In the genomic region with DNA sequence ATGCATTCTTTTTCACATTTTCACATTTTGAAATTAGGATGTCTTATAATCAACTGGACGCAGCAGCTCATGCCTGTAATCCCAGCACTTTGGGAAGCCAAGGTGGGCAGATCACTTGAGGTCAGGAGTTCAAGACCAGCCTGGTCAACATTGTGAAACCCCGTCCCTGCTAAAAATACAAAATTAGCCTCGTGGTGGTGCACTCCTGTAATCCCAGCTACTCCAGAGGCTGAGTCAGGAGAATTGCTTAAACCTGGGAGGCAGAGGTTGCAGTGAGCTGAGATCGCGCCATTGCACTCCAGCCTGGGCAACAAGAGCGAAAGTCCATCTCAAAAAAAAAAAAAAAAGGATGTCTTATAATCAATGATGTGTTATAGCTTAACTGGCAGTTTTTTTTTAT, we compare ENCODE assay signal across 7 cellular contexts.
DNase-seq lines count a peak whose midpoint lies in the region; ATAC-seq, FAIRE-seq and TF ChIP-seq lines count a peak whose summit lies in the region.
"Not testable (repeated sequence)": the region's sequence is repeated elsewhere in the genome, so short reads cannot be mapped to it uniquely, and the experiment has no call there.

No MANE protein-coding gene starts in this region.

- not testable (repeated sequence) for FAIRE-seq in A549 (lab: Jason Lieb, UNC)

- not testable (repeated sequence) for BruUV-seq in Panc1 (replicated peaks; lab: Mats Ljungman, UMichigan)

- not testable (repeated sequence) for TF ChIP-seq POLR2A in A549 (IDR thresholded peaks at IDR 0.05; ENCODE audit: low read length); right lobe of liver (IDR thresholded peaks at IDR 0.05)

- peak in 1 of 2 experiments; percentile 68 for DNase-seq in A549 (ENCODE audit: low read depth in 1 of 2, low spot score in 1 of 2)
- DNase-seq in MV-4-11 (lab: John Stamatoyannopoulos, UW), result peak; percentile 31
- not testable (repeated sequence) for DNase-seq in Panc1 (ENCODE audit: low read depth, low spot score)
- DNase-seq in amniotic epithelial cell (ENCODE audit: low read depth), result peak; percentile 62
- DNase-seq in left lobe of liver (ENCODE audit: low spot score), result peak; percentile 61
- DNase-seq in right lobe of liver, result peak in 1 of 3 donors; percentile 55

- POLR2A ChIA-PET in A549 (lab: Yijun Ruan, JAX), result interaction anchor here (0.7 kb wide), 1 partner anchor 93 kb away, joined by 3 read pairs; a partner anchor contains a TSS
- POLR2A ChIA-PET in Panc1 (lab: Charles Lee), result interaction anchor here (0.6 kb wide), 1 partner anchor 217 kb away, joined by 5 read pairs; no protein-coding TSS in a partner anchor

- in situ Hi-C loops in Panc1 (cut with HindIII; ENCODE audit: low pct_unique_long_range_greater_than_20kb, low sequenced_read_pairs), result not testable (repeated sequence)

- CTCF ChIA-PET in A549 (lab: Yijun Ruan, JAX), result interaction anchor here (0.6 to 1.8 kb wide), 9 partner anchors 11 to 234 kb away, joined by 3 to 5 read pairs (median 3); no protein-coding TSS in a partner anchor
- CTCF ChIA-PET in Panc1 (lab: Charles Lee), result not testable (repeated sequence)

- intact Hi-C loops in Panc1 (cut with micrococcal nuclease; ENCODE audit: unreplicated experiment); right lobe of liver (cut with DNase I): not testable (repeated sequence)

- H3K4me3 ChIP-seq in A549; Panc1 (ENCODE audit: low read depth in 2 of 2, low read length in 2 of 2); right lobe of liver: not testable (repeated sequence)

- H3K36me3 ChIP-seq in Panc1 (ENCODE audit: control insufficient read depth, insufficient read depth, low read length); right lobe of liver: not testable (repeated sequence)

- peak; percentile 14; the same call in 1 of the 3 replicates for TF ChIP-seq CTCF in A549 (IDR thresholded peaks at IDR 0.05)
- not testable (repeated sequence) for TF ChIP-seq CTCF in Panc1 (IDR thresholded peaks at IDR 0.05)
- peak in 1 of 4 donors; percentile 5 for TF ChIP-seq CTCF in right lobe of liver (IDR thresholded peaks at IDR 0.05)

- not testable (repeated sequence) for TF ChIP-seq EP300 in A549 (IDR thresholded peaks at IDR 0.05)

- TF ChIP-seq RAD21 in A549 (conservative IDR thresholded peaks at IDR 0.05 in 1 of 2, IDR thresholded peaks at IDR 0.05 in 1 of 2), result 0 out of 5 replicates have a peak, but pooled peaks of 1 of the 2 experiments have one; percentile 22

- H3K4me2 ChIP-seq in A549, result peak overlapping the region; percentile 82

- not testable (repeated sequence) for H3K9me3 ChIP-seq in A549; Panc1 (ENCODE audit: control insufficient read depth, insufficient read depth, low read depth, low read length); right lobe of liver

- H3K4me1 ChIP-seq in A549, result peaks cover 95% of the 10 kb centered on the region
- H3K4me1 ChIP-seq in Panc1 (ENCODE audit: control insufficient read depth, insufficient read depth, low read length), result peaks cover 71% of the 10 kb centered on the region
- peaks cover 0 to 32% (median 0%) of the 10 kb centered on the region in 4 donors for H3K4me1 ChIP-seq in right lobe of liver

- ATAC-seq in A549, Panc1: not testable (repeated sequence)
- peak; percentile 35 for ATAC-seq in left lobe of liver
- ATAC-seq in right lobe of liver, result peak in 3 of 4 donors; percentile 36 to 55 (median 49)

- not testable (repeated sequence) for H3K27me3 ChIP-seq in Panc1 (ENCODE audit: control insufficient read depth, insufficient read depth, low read length); right lobe of liver

- 58% methylated on average over 6 of the region's 6 CpGs for WGBS in A549 (ENCODE audit: missing lambda C conversion rate)
- WGBS in right lobe of liver (ENCODE audit: insufficient coverage, low coverage, low lambda C conversion rate, missing lambda C conversion rate), result 41% methylated on average over 6 of the region's 6 CpGs

- H3K27ac ChIP-seq in A549, result peak overlapping the region; percentile 84 to 93
- H3K27ac ChIP-seq in Panc1 (ENCODE audit: low read length), result 0 out of 2 replicates have a peak overlapping the region, but pooled peaks have one; percentile 90
- H3K27ac ChIP-seq in right lobe of liver, result peak overlapping the region in 1 of 3 donors; percentile 1
- H3K27ac ChIP-seq in temporal lobe (ENCODE audit: low read depth, low read length), result peak overlapping the region; percentile 2

TF ChIP-seq in A549, 52 proteins besides CTCF, POLR2A, EP300 and RAD21:
- TF ChIP-seq MAFK (IDR thresholded peaks at IDR 0.05; ENCODE audit: partially characterized antibody) (peak; percentile 76), SMC3 (IDR thresholded peaks at IDR 0.05) (peak; percentile 26; the same call in 1 of the 3 replicates), RARB (CRISPR knock-in tag; IDR thresholded peaks at IDR 0.05) (peak; percentile 19; the same call in 1 of the 2 replicates), CEBPB (IDR thresholded peaks at IDR 0.05) (peak; percentile 63 to 86; a peak in 3 of 4 replicates), FOSL2 (CRISPR knock-in tag; IDR thresholded peaks at IDR 0.05) (peak; percentile 62)
- TF ChIP-seq, protein P1, sequence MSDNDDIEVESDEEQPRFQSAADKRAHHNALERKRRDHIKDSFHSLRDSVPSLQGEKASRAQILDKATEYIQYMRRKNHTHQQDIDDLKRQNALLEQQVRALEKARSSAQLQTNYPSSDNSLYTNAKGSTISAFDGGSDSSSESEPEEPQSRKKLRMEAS (IDR thresholded peaks at IDR 0.05), result peak; percentile 43; the same call in 1 of the 2 replicates
- not testable (repeated sequence) for TF ChIP-seq FOSL2 (IDR thresholded peaks at IDR 0.05)
